ENCODE assay signal across 2 cellular contexts in genomic region chr9:125370786-125371185, GRCh38.
A peak's percentile ranks its signal among the peaks of the same experiment; 100 is the strongest.
TF ChIP-seq lines count a peak whose summit lies in the region.

No MANE protein-coding gene starts in this region.

TF ChIP-seq in HEK293, 187 proteins besides CTCF, POLR2A, EP300 and RAD21 (continued from another document and continues in another):
- TF ChIP-seq ZNF704 (tag by site-specific recombination; IDR thresholded peaks at IDR 0.05) (no peak), SCRT1 (tag by site-specific recombination; IDR thresholded peaks at IDR 0.05; ENCODE audit: borderline replicate concordance) (peak; percentile 71; the same call in 1 of the 2 replicates), ZSCAN5A (tag by site-specific recombination; IDR thresholded peaks at IDR 0.05) (no peak), PRDM6 (tag by site-specific recombination; IDR thresholded peaks at IDR 0.05) (no peak), ZBTB7A (tag by site-specific recombination; IDR thresholded peaks at IDR 0.05; ENCODE audit: low read depth) (no peak), ZNF133 (tag by site-specific recombination; IDR thresholded peaks at IDR 0.05) (no peak), AEBP2 (tag by site-specific recombination; IDR thresholded peaks at IDR 0.05; ENCODE audit: borderline replicate concordance) (no peak), PRDM10 (tag by site-specific recombination; IDR thresholded peaks at IDR 0.05) (peak; percentile 82), ZNF692 (tag by site-specific recombination; IDR thresholded peaks at IDR 0.05) (no peak), ZFP37 (tag by site-specific recombination; IDR thresholded peaks at IDR 0.05) (no peak), REPIN1 (tag by site-specific recombination; IDR thresholded peaks at IDR 0.05; ENCODE audit: low read depth) (no peak), SCRT2 (tag by site-specific recombination; IDR thresholded peaks at IDR 0.05) (peak; percentile 81)

TF ChIP-seq in H1, 55 proteins besides CTCF, POLR2A, EP300 and RAD21 (continued from another document):
- TF ChIP-seq E2F6 (IDR thresholded peaks at IDR 0.05): no peak
TF ChIP-seq in H1: peak in this region for 0.
